Comparison of ENCODE assay signal across 24 cellular contexts in genomic region chr15:30940359-30940758, GRCh38. TPM values are rescaled to one million over a fixed set of nuclear protein-coding genes. Genes with fewer than 3 reads are reported as not detected.
DNase-seq lines count a peak whose midpoint lies in the region; ATAC-seq and TF ChIP-seq lines count a peak whose summit lies in the region.
"Had no signal": no experiment of that assay in that cellular context is flagged by ENCODE, and none has a peak within 500 bp of the region (broad histone marks: within the 10 kb centered on the region; RNA-seq: fewer than 3 reads in every experiment).

No MANE protein-coding gene starts in this region.

- no peaks in the 10 kb centered on the region for H3K9me3 ChIP-seq in cardiac muscle cell (ENCODE audit: low read depth)
- H3K9me3 ChIP-seq in mucosa of descending colon = no peaks in the 10 kb centered on the region

- H3K4me3 ChIP-seq in cardiac muscle cell = no peak overlapping the region
- no peak overlapping the region for H3K4me3 ChIP-seq in mucosa of descending colon
- H3K4me3 ChIP-seq in lower leg skin (ENCODE audit: low read depth, poor library complexity, severe bottlenecking) = no peak overlapping the region
- H3K4me3 ChIP-seq: lung, PC-9 had no signal

- H3K36me3 ChIP-seq in cardiac muscle cell (peaks cover 57% of the 10 kb centered on the region), mucosa of descending colon (ENCODE audit: low read depth) (peaks cover 9% of the 10 kb centered on the region)

- DNase-seq in cardiac muscle cell (ENCODE audit: low read depth in 1 of 2, low spot score in 1 of 2) (no peak), left cardiac atrium (no peak), cerebellar cortex (ENCODE audit: low spot score) (peak; percentile 33), mucosa of descending colon (peak in 1 of 3 donors; percentile 19), superior temporal gyrus (ENCODE audit: extremely low spot score) (no peak), lower leg skin (ENCODE audit: low spot score in 2 of 2) (no peak), SKM-1 treated with dmso at 0.1 percent for 144 hours (lab: John Stamatoyannopoulos, UW; ENCODE audit: unreplicated experiment) (no peak)
- DNase-seq: activated CD4-positive, alpha-beta T cell treated with anti-CD3 and anti-CD28 coated beads for 48 hours; activated gamma-delta T cell treated with Interleukin-2 at 50 U/mL for 16 hours; activated T-cell treated with anti-CD3 and anti-CD28 coated beads, Interleukin-2, amount 50 U/mL, for 1 hour; CD8-positive, alpha-beta T cell; glutamatergic neuron; NCI-H2029 treated with DMSO at 0.1 percent for 48 hours; NCI-H510A; NK-92 treated with Interleukin-12 subunit alpha and Interleukin-12 subunit beta, amount 100 ng/mL, for 24 hours; PC-9; posterior cingulate gyrus; stimulated activated CD4-positive, alpha-beta T cell treated with anti-CD3 and anti-CD28 coated beads, Interleukin-4, amount 100 ng/mL, for 4 hours; stimulated activated naive CD4-positive, alpha-beta T cell treated with Interleukin-2 at 50 U/mL for 16 hours had no signal

- no peak for TF ChIP-seq POLR2A in lower leg skin (IDR thresholded peaks at IDR 0.05)

- TF ChIP-seq CTCF in cardiac muscle cell (IDR thresholded peaks at IDR 0.05; ENCODE audit: low read depth, low read length) = no peak
- no peak for TF ChIP-seq CTCF in mucosa of descending colon (IDR thresholded peaks at IDR 0.05)
- no peak for TF ChIP-seq CTCF in lower leg skin (IDR thresholded peaks at IDR 0.05)

- no peak for ATAC-seq in left cardiac atrium
- ATAC-seq in mucosa of descending colon = peak; percentile 71
- ATAC-seq in HG03442 (IDR thresholded peaks at IDR 0.05; ENCODE audit: unreplicated experiment) = no peak
- ATAC-seq: CD8-positive, alpha-beta T cell; Right ventricle myocardium inferior; sciatic nerve; SK-N-SH treated with all-trans-retinoic acid at 6 μM for 48 hours had no signal

- intact Hi-C loops in left cardiac atrium (cut with DNase I) (no loop called here), mucosa of descending colon (cut with DNase I, micrococcal nuclease) (no loop called here), lower leg skin (cut with DNase I; ENCODE audit: low total_unique reads) (no loop called here)

- 63 to 73% methylated on average over 4 of the region's 4 CpGs for WGBS in lower leg skin, 2 donors

- H3K27ac ChIP-seq in cardiac muscle cell = peak overlapping the region; percentile 38
- H3K27ac ChIP-seq: PC-9 had no signal

- H3K4me1 ChIP-seq in cardiac muscle cell (ENCODE audit: low read depth) = no peaks in the 10 kb centered on the region
- H3K4me1 ChIP-seq in mucosa of descending colon (ENCODE audit: low read depth) = no peaks in the 10 kb centered on the region

- no peaks in the 10 kb centered on the region for H3K27me3 ChIP-seq in cardiac muscle cell

RNA-seq across cellular contexts. Expression of gene FAN1, which starts 36.6 kb away (rescaled TPM):
- total RNA-seq in cardiac muscle cell = 20.5 and 26.8 TPM in 2 replicates
- 18.3 and 35.5 TPM in 2 replicates for polyA plus RNA-seq in cardiac muscle cell
- total RNA-seq in left cardiac atrium = 10 to 100 TPM in 1 of 2 donors, 1 to 10 TPM in 1; 9.8 to 19.9 TPM
- total RNA-seq in mucosa of descending colon = 10 to 100 TPM; 15.2 to 27.5 (median 20.4) TPM
- 10 to 100 TPM; 11.7 to 19.4 (median 17.6) TPM for total RNA-seq in lower leg skin

RNA-seq across cellular contexts. Expression of gene MTMR10, which starts 51.1 kb away (rescaled TPM):
- total RNA-seq in cardiac muscle cell (7.3 and 10.0 TPM in 2 replicates), left cardiac atrium (10 to 100 TPM; 15.5 to 31.1 TPM), mucosa of descending colon (10 to 100 TPM; 34.4 to 42.0 (median 37.5) TPM), lower leg skin (10 to 100 TPM; 22.5 to 34.7 (median 31.2) TPM)
- 8.5 TPM in 2 replicates for polyA plus RNA-seq in cardiac muscle cell
